In the genomic region with DNA sequence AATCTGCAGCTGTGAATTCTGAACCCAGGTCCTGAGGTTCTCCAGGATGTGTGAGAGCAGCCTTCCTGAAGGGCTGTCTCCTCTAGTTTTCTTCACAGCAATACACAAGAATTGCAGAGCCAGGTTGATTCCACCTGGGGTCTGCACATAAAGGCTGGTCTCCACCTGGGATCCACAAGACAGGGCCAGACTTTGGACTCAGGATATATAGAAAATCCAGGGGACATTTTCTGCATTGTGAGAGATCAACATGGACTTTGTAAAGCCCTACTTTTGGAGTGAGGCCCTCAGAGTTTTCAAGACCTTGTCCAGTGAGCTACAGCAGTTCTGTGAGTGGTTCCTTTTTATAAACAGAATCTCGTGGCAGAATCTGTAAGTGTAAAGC, we compare ENCODE assay signal across 1 cellular context.
TF ChIP-seq lines count a peak whose summit lies in the region.

No MANE protein-coding gene starts in this region.

TF ChIP-seq in SK-N-SH treated with all-trans-retinoic acid at 6 μM for 48 hours, 23 proteins besides CTCF, POLR2A, EP300 and RAD21 (continued from another document):
- TF ChIP-seq, protein P1, sequence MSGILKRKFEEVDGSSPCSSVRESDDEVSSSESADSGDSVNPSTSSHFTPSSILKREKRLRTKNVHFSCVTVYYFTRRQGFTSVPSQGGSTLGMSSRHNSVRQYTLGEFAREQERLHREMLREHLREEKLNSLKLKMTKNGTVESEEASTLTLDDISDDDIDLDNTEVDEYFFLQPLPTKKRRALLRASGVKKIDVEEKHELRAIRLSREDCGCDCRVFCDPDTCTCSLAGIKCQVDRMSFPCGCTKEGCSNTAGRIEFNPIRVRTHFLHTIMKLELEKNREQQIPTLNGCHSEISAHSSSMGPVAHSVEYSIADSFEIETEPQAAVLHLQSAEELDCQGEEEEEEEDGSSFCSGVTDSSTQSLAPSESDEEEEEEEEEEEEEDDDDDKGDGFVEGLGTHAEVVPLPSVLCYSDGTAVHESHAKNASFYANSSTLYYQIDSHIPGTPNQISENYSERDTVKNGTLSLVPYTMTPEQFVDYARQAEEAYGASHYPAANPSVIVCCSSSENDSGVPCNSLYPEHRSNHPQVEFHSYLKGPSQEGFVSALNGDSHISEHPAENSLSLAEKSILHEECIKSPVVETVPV (CRISPR knock-in tag; IDR thresholded peaks at IDR 0.05) = no peak
- TF ChIP-seq SNAI2 (CRISPR knock-in tag; IDR thresholded peaks at IDR 0.05) = no peak
